ENCODE assay signal across 27 cellular contexts in genomic region chr15:35937380-35937779, GRCh38.
"Had no signal": no experiment of that assay in that cellular context is flagged by ENCODE, and none has a peak within 500 bp of the region (broad histone marks: within the 10 kb centered on the region; RNA-seq: fewer than 3 reads in every experiment).

No MANE protein-coding gene starts in this region.

- H3K27ac Mint-ChIP-seq: activated CD4-positive, alpha-beta memory T cell treated with anti-CD3 and anti-CD28 coated beads for 36 hours; activated CD4-positive, alpha-beta T cell treated with anti-CD3 and anti-CD28 coated beads for 36 hours; activated CD4-positive, alpha-beta T cell treated with anti-CD3 and anti-CD28 coated beads, Interleukin-2, amount 10 ng/mL, durations not matched to agents 24 days and 14 days; activated CD8-positive, alpha-beta memory T cell treated with anti-CD3 and anti-CD28 coated beads, Interleukin-2, amount 10 ng/mL, durations not matched to agents 7 days and 5 days; activated CD8-positive, alpha-beta T cell treated with anti-CD3 and anti-CD28 coated beads, Interleukin-2, amount 10 ng/mL, durations not matched to agents 7 days and 5 days; activated naive CD4-positive, alpha-beta T cell treated with anti-CD3 and anti-CD28 coated beads, Interleukin-2, amount 10 ng/mL, durations not matched to agents 7 days and 5 days; activated naive CD4-positive, alpha-beta T cell treated with anti-CD3 and anti-CD28 coated beads, Interleukin-2, amount 50 U/mL, for 72 hours; activated naive CD8-positive, alpha-beta T cell treated with anti-CD3 and anti-CD28 coated beads, Interleukin-2, amount 10 ng/mL, durations not matched to agents 7 days and 5 days; activated T-helper 1 cell treated with anti-CD3 and anti-CD28 coated beads, Interleukin-12 subunit alpha, Interleukin-12 subunit beta, Interleukin-2, Interleukin-4 antibody, amounts not matched to agents 30 ng/mL and 10 ng/mL and 1 ng/mL, durations not matched to agents 14 hours and 24 hours and 36 hours; activated T-helper 2 cell treated with anti-CD3 and anti-CD28 coated beads, Interferon-gamma antibody, Interleukin-2, Interleukin-4, amounts not matched to agents 10 μg/mL and 5 μg/mL and 100 μg/mL, durations not matched to agents 14 hours and 24 hours and 36 hours had no signal

- H3K9me3 ChIP-seq: colonic mucosa, esophagus squamous epithelium had no signal

- H3K36me3 Mint-ChIP-seq: activated CD4-positive, alpha-beta memory T cell treated with anti-CD3 and anti-CD28 coated beads for 36 hours; activated CD8-positive, alpha-beta memory T cell treated with anti-CD3 and anti-CD28 coated beads, Interleukin-2, amount 10 ng/mL, durations not matched to agents 7 days and 5 days; activated naive CD4-positive, alpha-beta T cell treated with anti-CD3 and anti-CD28 coated beads, Interleukin-2, amount 10 ng/mL, durations not matched to agents 7 days and 5 days; activated naive CD4-positive, alpha-beta T cell treated with anti-CD3 and anti-CD28 coated beads, Interleukin-2, amount 50 U/mL, for 72 hours; activated naive CD8-positive, alpha-beta T cell treated with anti-CD3 and anti-CD28 coated beads, Interleukin-2, amount 10 ng/mL, durations not matched to agents 7 days and 5 days had no signal

- H3K27ac ChIP-seq: brain microvascular endothelial cell, colonic mucosa, epithelial cell of prostate, esophagus squamous epithelium had no signal

- H3K9me3 Mint-ChIP-seq: activated CD4-positive, alpha-beta memory T cell treated with anti-CD3 and anti-CD28 coated beads for 36 hours; activated CD4-positive, alpha-beta T cell treated with anti-CD3 and anti-CD28 coated beads, Interleukin-2, amount 10 ng/mL, durations not matched to agents 24 days and 14 days; activated naive CD4-positive, alpha-beta T cell treated with anti-CD3 and anti-CD28 coated beads, Interleukin-2, amount 10 ng/mL, durations not matched to agents 7 days and 5 days; activated naive CD8-positive, alpha-beta T cell treated with anti-CD3 and anti-CD28 coated beads, Interleukin-2, amount 10 ng/mL, durations not matched to agents 7 days and 5 days; activated T-helper 1 cell treated with anti-CD3 and anti-CD28 coated beads, Interleukin-12 subunit alpha, Interleukin-12 subunit beta, Interleukin-2, Interleukin-4 antibody, amounts not matched to agents 30 ng/mL and 10 ng/mL and 1 ng/mL, durations not matched to agents 14 hours and 24 hours and 36 hours had no signal

- H3K27me3 Mint-ChIP-seq: activated CD4-positive, alpha-beta memory T cell treated with anti-CD3 and anti-CD28 coated beads for 36 hours; activated CD4-positive, alpha-beta T cell treated with anti-CD3 and anti-CD28 coated beads for 36 hours; activated CD4-positive, alpha-beta T cell treated with anti-CD3 and anti-CD28 coated beads, Interleukin-2, amount 10 ng/mL, durations not matched to agents 24 days and 14 days; activated CD8-positive, alpha-beta memory T cell treated with anti-CD3 and anti-CD28 coated beads, Interleukin-2, amount 10 ng/mL, durations not matched to agents 7 days and 5 days; activated naive CD4-positive, alpha-beta T cell treated with anti-CD3 and anti-CD28 coated beads, Interleukin-2, amount 10 ng/mL, durations not matched to agents 7 days and 5 days; activated naive CD8-positive, alpha-beta T cell treated with anti-CD3 and anti-CD28 coated beads, Interleukin-2, amount 10 ng/mL, durations not matched to agents 7 days and 5 days had no signal

- H3K4me1 Mint-ChIP-seq: activated CD4-positive, alpha-beta T cell treated with anti-CD3 and anti-CD28 coated beads for 36 hours; activated CD4-positive, alpha-beta T cell treated with anti-CD3 and anti-CD28 coated beads, Interleukin-2, amount 10 ng/mL, durations not matched to agents 24 days and 14 days; activated CD8-positive, alpha-beta memory T cell treated with anti-CD3 and anti-CD28 coated beads, Interleukin-2, amount 10 ng/mL, durations not matched to agents 7 days and 5 days; activated naive CD4-positive, alpha-beta T cell treated with anti-CD3 and anti-CD28 coated beads, Interleukin-2, amount 10 ng/mL, durations not matched to agents 7 days and 5 days; activated naive CD8-positive, alpha-beta T cell treated with anti-CD3 and anti-CD28 coated beads, Interleukin-2, amount 10 ng/mL, durations not matched to agents 7 days and 5 days had no signal

- H3K36me3 ChIP-seq: brain microvascular endothelial cell, colonic mucosa, esophagus squamous epithelium had no signal

- H3K4me1 ChIP-seq: colonic mucosa, esophagus squamous epithelium had no signal

- H3K4me3 Mint-ChIP-seq: activated CD4-positive, alpha-beta memory T cell treated with anti-CD3 and anti-CD28 coated beads for 36 hours; activated CD4-positive, alpha-beta T cell treated with anti-CD3 and anti-CD28 coated beads for 36 hours; activated CD4-positive, alpha-beta T cell treated with anti-CD3 and anti-CD28 coated beads, Interleukin-2, amount 10 ng/mL, durations not matched to agents 24 days and 14 days; activated CD8-positive, alpha-beta memory T cell treated with anti-CD3 and anti-CD28 coated beads, Interleukin-2, amount 10 ng/mL, durations not matched to agents 7 days and 5 days; activated CD8-positive, alpha-beta T cell treated with anti-CD3 and anti-CD28 coated beads, Interleukin-2, amount 10 ng/mL, durations not matched to agents 7 days and 5 days; activated naive CD4-positive, alpha-beta T cell treated with anti-CD3 and anti-CD28 coated beads, Interleukin-2, amount 10 ng/mL, durations not matched to agents 7 days and 5 days; activated naive CD8-positive, alpha-beta T cell treated with anti-CD3 and anti-CD28 coated beads, Interleukin-2, amount 10 ng/mL, durations not matched to agents 7 days and 5 days; activated T-helper 1 cell treated with anti-CD3 and anti-CD28 coated beads, Interleukin-12 subunit alpha, Interleukin-12 subunit beta, Interleukin-2, Interleukin-4 antibody, amounts not matched to agents 30 ng/mL and 10 ng/mL and 1 ng/mL, durations not matched to agents 14 hours and 24 hours and 36 hours had no signal

- DNase-seq: activated CD4-positive, alpha-beta memory T cell treated with anti-CD3 and anti-CD28 coated beads for 36 hours; activated CD4-positive, alpha-beta T cell treated with anti-CD3 and anti-CD28 coated beads for 36 hours; activated CD4-positive, alpha-beta T cell treated with anti-CD3 and anti-CD28 coated beads, Interleukin-2, amount 10 ng/mL, durations not matched to agents 24 days and 14 days; activated CD4-positive, CD25-positive, alpha-beta regulatory T cell; activated CD4-positive, CD25-positive, alpha-beta regulatory T cell treated with anti-CD3 and anti-CD28 coated beads, Interleukin-2, amount 50 U/mL, for 72 hours; activated CD8-positive, alpha-beta memory T cell treated with anti-CD3 and anti-CD28 coated beads, Interleukin-2, amount 10 ng/mL, durations not matched to agents 7 days and 5 days; activated CD8-positive, alpha-beta memory T cell treated with anti-CD3 and anti-CD28 coated beads, Interleukin-2, amount 50 U/mL, for 4 hours; activated CD8-positive, alpha-beta T cell treated with anti-CD3 and anti-CD28 coated beads, Interleukin-2, amount 10 ng/mL, durations not matched to agents 7 days and 5 days; activated effector memory CD4-positive, alpha-beta T cell treated with anti-CD3 and anti-CD28 coated beads, Interleukin-2, amount 50 U/mL, for 16 hours; activated naive CD4-positive, alpha-beta T cell treated with anti-CD3 and anti-CD28 coated beads, Interleukin-2, amount 10 ng/mL, durations not matched to agents 7 days and 5 days; activated naive CD8-positive, alpha-beta T cell treated with anti-CD3 and anti-CD28 coated beads, Interleukin-2, amount 10 ng/mL, durations not matched to agents 7 days and 5 days; activated T-cell treated with anti-CD3 and anti-CD28 coated beads, Interleukin-2, amount 50 U/mL, for 1 hour; activated T-cell treated with anti-CD3 and anti-CD28 coated beads, Interleukin-2, amount 50 U/mL, for 48 hours; amniotic stem cell; anterior cingulate cortex; brain microvascular endothelial cell; colonic mucosa; effector CD8-positive, alpha-beta T cell; esophagus squamous epithelium; foreskin fibroblast; head of caudate nucleus; hippocampal formation; T-helper 2 cell had no signal

- H3K27me3 ChIP-seq: brain microvascular endothelial cell, colonic mucosa, esophagus squamous epithelium had no signal

- H3K4me3 ChIP-seq: colonic mucosa, esophagus squamous epithelium had no signal

- ATAC-seq: activated CD4-positive, alpha-beta T cell treated with anti-CD3 and anti-CD28 coated beads for 36 hours; activated CD8-positive, alpha-beta memory T cell treated with anti-CD3 and anti-CD28 coated beads, Interleukin-2, amount 10 ng/mL, durations not matched to agents 7 days and 5 days; activated CD8-positive, alpha-beta T cell treated with anti-CD3 and anti-CD28 coated beads, Interleukin-2, amount 10 ng/mL, durations not matched to agents 7 days and 5 days; activated naive CD4-positive, alpha-beta T cell treated with anti-CD3 and anti-CD28 coated beads, Interleukin-2, amount 50 U/mL, for 72 hours had no signal
